8 cellular contexts compared by ENCODE assay signal in the genomic region with DNA sequence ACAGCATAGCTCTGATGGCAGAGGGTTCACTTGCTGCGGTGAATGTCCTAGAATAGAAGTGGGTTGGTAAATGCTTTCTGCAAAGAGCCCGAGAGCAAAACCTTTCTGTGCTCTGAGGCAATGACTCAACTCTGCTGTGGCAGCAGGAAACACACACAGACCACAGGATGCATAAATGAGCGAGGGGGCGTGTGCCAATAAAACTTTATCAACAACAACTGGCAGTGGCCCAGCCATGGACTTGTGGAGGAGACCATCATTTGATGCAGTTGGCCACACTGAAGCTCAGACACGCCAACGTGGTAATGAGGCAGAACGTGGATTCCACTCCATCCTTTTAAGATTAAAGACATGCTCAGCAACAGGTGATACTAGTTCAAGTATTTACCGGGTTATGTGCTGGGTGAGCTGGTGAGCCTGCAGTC. TPM values are rescaled to one million over a fixed set of nuclear protein-coding genes. Genes with fewer than 3 reads are reported as not detected.
DNase-seq lines count a peak whose midpoint lies in the region; ATAC-seq and TF ChIP-seq lines count a peak whose summit lies in the region.

No MANE protein-coding gene starts in this region.

- no peak overlapping the region for H4K91ac ChIP-seq in neuronal stem cell (ENCODE audit: low read depth, low read length, poor library complexity)

- no peak for TF ChIP-seq CTCF in stomach (IDR thresholded peaks at IDR 0.05)
- no peak for TF ChIP-seq CTCF in esophagus squamous epithelium (IDR thresholded peaks at IDR 0.05)

- intact Hi-C loops in stomach (cut with DNase I; ENCODE audit: low total_unique reads) = no loop called here
- intact Hi-C loops in esophagus squamous epithelium (cut with DNase I) = no loop called here

- ATAC-seq in GM19035 (IDR thresholded peaks at IDR 0.05; ENCODE audit: unreplicated experiment) (peak; percentile 95), HG03064 (IDR thresholded peaks at IDR 0.05; ENCODE audit: low read depth, unreplicated experiment) (peak; percentile 94)

- no peak overlapping the region for H3K4me2 ChIP-seq in neuronal stem cell (ENCODE audit: insufficient read depth, low read length, poor library complexity, severe bottlenecking)

- TF ChIP-seq POLR2A in Raji (IDR thresholded peaks at IDR 0.05; ENCODE audit: insufficient read depth, low read depth, low read length) = peak; percentile 67
- TF ChIP-seq POLR2A in stomach (IDR thresholded peaks at IDR 0.05) = no peak
- no peak for TF ChIP-seq POLR2A in esophagus squamous epithelium (IDR thresholded peaks at IDR 0.05)

- no peak for TF ChIP-seq EP300 in stomach (IDR thresholded peaks at IDR 0.05)

- H3K9me3 ChIP-seq in stomach = no peaks in the 10 kb centered on the region
- no peaks in the 10 kb centered on the region for H3K9me3 ChIP-seq in esophagus squamous epithelium
- H3K9me3 ChIP-seq in neuronal stem cell (replicated peaks in 1 of 2; ENCODE audit: control insufficient read depth in 2 of 2, insufficient read depth in 1 of 2, low read depth in 1 of 2, low read length in 2 of 2) = no peaks in the 10 kb centered on the region

- no peak overlapping the region for H3K9ac ChIP-seq in neuronal stem cell (ENCODE audit: low read depth, low read length, poor library complexity)

- no peak overlapping the region for H2BK120ac ChIP-seq in neuronal stem cell (ENCODE audit: low read depth, low read length)

- H3K27me3 ChIP-seq in stomach (peaks cover 0 to 2% (median 0%) of the 10 kb centered on the region in 3 donors), esophagus squamous epithelium (no peaks in the 10 kb centered on the region), neuronal stem cell (ENCODE audit: control insufficient read depth in 3 of 3, insufficient read depth in 3 of 3, low read depth in 1 of 3, low read length in 3 of 3) (no peaks in the 10 kb centered on the region)

- 60 to 77% (median 72%) methylated on average over 8 of the region's 8 CpGs for WGBS in stomach, 5 donors
- 45 to 64% methylated on average over 6 to 8 of the region's 8 CpGs for WGBS in esophagus squamous epithelium, 2 donors
- no CpG with 5 or more reads among the region's 8 CpGs for WGBS in neuronal stem cell (ENCODE audit: extremely low coverage in 2 of 2, insufficient read length in 2 of 2, insufficient replicate concordance in 1 of 2), 2 donors

- no peak overlapping the region for H3K4ac ChIP-seq in neuronal stem cell (ENCODE audit: low read length)

- H3K27ac ChIP-seq in stomach = peak overlapping the region in 2 of 5 donors; percentile 31 to 66
- H3K27ac ChIP-seq in esophagus squamous epithelium = peak overlapping the region in 2 of 4 donors; percentile 36 to 44
- no peak overlapping the region for H3K27ac ChIP-seq in neuronal stem cell (replicated peaks; ENCODE audit: low read length)

- H3K36me3 ChIP-seq in stomach = peaks cover 10 to 21% (median 20%) of the 10 kb centered on the region in 4 donors
- H3K36me3 ChIP-seq in esophagus squamous epithelium = peaks cover 0 to 20% (median 10%) of the 10 kb centered on the region in 3 donors
- H3K36me3 ChIP-seq in neuronal stem cell (replicated peaks in 1 of 2; ENCODE audit: control insufficient read depth in 2 of 2, insufficient read depth in 2 of 2, low read length in 2 of 2) = peaks cover 12 to 22% of the 10 kb centered on the region in 2 donors

- H2BK12ac ChIP-seq in neuronal stem cell (ENCODE audit: low read length) = no peak overlapping the region

- peaks cover 3% of the 10 kb centered on the region for H3K79me1 ChIP-seq in neuronal stem cell (ENCODE audit: low read depth, low read length)

- no peak overlapping the region for H2AK5ac ChIP-seq in neuronal stem cell (ENCODE audit: low read depth, low read length)

- peaks cover 0 to 25% (median 15%) of the 10 kb centered on the region in 4 donors for H3K4me1 ChIP-seq in stomach
- H3K4me1 ChIP-seq in esophagus squamous epithelium = peaks cover 0 to 35% (median 10%) of the 10 kb centered on the region in 3 donors
- H3K4me1 ChIP-seq in neuronal stem cell (ENCODE audit: control insufficient read depth in 2 of 2, insufficient read depth in 1 of 2, low read depth in 1 of 2, low read length in 2 of 2) = peaks cover 2 to 13% of the 10 kb centered on the region in 2 donors

- H3K4me3 ChIP-seq in stomach (peak overlapping the region in 1 of 4 donors; percentile 3), esophagus squamous epithelium (peak overlapping the region in 1 of 4 donors; percentile 1), neuronal stem cell (ENCODE audit: low read length in 2 of 2) (no peak overlapping the region)

- no peak overlapping the region for H3K14ac ChIP-seq in neuronal stem cell (ENCODE audit: low read length)

- H3K18ac ChIP-seq in neuronal stem cell (ENCODE audit: low read length) = no peak overlapping the region

- no peak overlapping the region for H2AFZ ChIP-seq in neuronal stem cell (ENCODE audit: low read length)

- peak; percentile 73 for DNase-seq in activated effector memory CD4-positive, alpha-beta T cell treated with Interleukin-2 at 50 U/mL for 16 hours
- DNase-seq in mesenteric fat pad (ENCODE audit: low spot score) (peak; percentile 51), stomach (peak; percentile 38), esophagus squamous epithelium (lab: John Stamatoyannopoulos, UW) (no peak), neuronal stem cell (ENCODE audit: low spot score) (no peak)

- H2BK5ac ChIP-seq in neuronal stem cell (ENCODE audit: low read length) = no peak overlapping the region

- H4K8ac ChIP-seq in neuronal stem cell (ENCODE audit: low read depth, low read length) = no peak overlapping the region

- H3K23ac ChIP-seq in neuronal stem cell (ENCODE audit: low read depth, low read length, poor library complexity) = no peak overlapping the region

- H2BK15ac ChIP-seq in neuronal stem cell (ENCODE audit: low read length) = no peak overlapping the region

RNA-seq across cellular contexts. Expression of a gene that starts 6.8 kb away (rescaled TPM):
- total RNA-seq in mesenteric fat pad (50.4 TPM), stomach (10 to 100 TPM in 4 of 5 donors, 1 to 10 TPM in 1; 4.9 to 96.9 (median 26.7) TPM), esophagus squamous epithelium (10 to 100 TPM; 44.6 to 54.9 (median 49.3) TPM)
- 100 to 1,000 TPM in 1 of 3 donors, 10 to 100 TPM in 2; 67.4 to 101 (median 90.0) TPM for polyA plus RNA-seq in stomach
- polyA plus RNA-seq in neuronal stem cell (2013, experiment 1 of 2) = 54.5 TPM
- polyA plus RNA-seq in neuronal stem cell (2013, experiment 2 of 2) = 56.1 TPM

RNA-seq across cellular contexts. Expression of a gene that starts 8.4 kb away (rescaled TPM):
- total RNA-seq in mesenteric fat pad (26.4 TPM), stomach (10 to 100 TPM in 4 of 5 donors, not detected in 1; 12.8 to 86.0 (median 39.7) TPM), esophagus squamous epithelium (10 to 100 TPM; 36.1 to 72.7 (median 57.3) TPM)
- polyA plus RNA-seq in stomach = 10 to 100 TPM; 92.6 to 95.0 (median 93.3) TPM
- polyA plus RNA-seq in neuronal stem cell (2013, experiment 1 of 2) = 149 TPM
- 147 TPM for polyA plus RNA-seq in neuronal stem cell (2013, experiment 2 of 2)

Comparison
In these comparisons a context has a peak if more than half of its experiments do, and no peak if none do; other contexts are left out.
1. DNase-seq: peak in activated effector memory CD4-positive, alpha-beta T cell treated with Interleukin-2 at 50 U/mL for 16 hours (single experiment), mesenteric fat pad (single experiment) and stomach (single experiment); none in esophagus squamous epithelium (single experiment) and neuronal stem cell (single experiment).